In genomic region chr1:153990468-153991150, GRCh38 we compare ENCODE assay signal across 8 cellular contexts. TPM values are rescaled to one million over a fixed set of nuclear protein-coding genes. Genes with fewer than 3 reads are reported as not detected.
DNase-seq lines count a peak whose midpoint lies in the region; ATAC-seq and TF ChIP-seq lines count a peak whose summit lies in the region.

Gene RPS27, plus strand, starts transcription at chr1:153990762. Its CDS starts 35 bp downstream, at chr1:153990797.

- peak; percentile 97 to 99 for TF ChIP-seq POLR2A in Peyer's patch (IDR thresholded peaks at IDR 0.05)

- H3K27me3 ChIP-seq in KMS-11 (ENCODE audit: insufficient read depth, low read depth) (no peaks in the 10 kb centered on the region; the same call in 1 of the 2 replicates), Peyer's patch (no peaks in the 10 kb centered on the region), muscle layer of colon (ENCODE audit: control insufficient read depth in 1 of 2, insufficient read depth in 2 of 2, low read length in 2 of 2) (no peaks in the 10 kb centered on the region)

- peak; percentile 70 for ATAC-seq in GM21717 (IDR thresholded peaks at IDR 0.05; ENCODE audit: unreplicated experiment)
- ATAC-seq in esophagus mucosa: peak; percentile 85

- H3K4me3 ChIP-seq in KMS-11 (IDR thresholded peaks at IDR 0.05; ENCODE audit: insufficient read depth, low read depth, low read length): peak within 1 kb of the TSS; percentile 100
- H3K4me3 ChIP-seq in Peyer's patch: peak within 1 kb of the TSS; percentile 59 to 99 (median 90)
- peak within 1 kb of the TSS; percentile 75 to 96 for H3K4me3 ChIP-seq in muscle layer of colon (ENCODE audit: low read depth in 1 of 2, low read length in 2 of 2)

- H3K27ac ChIP-seq in KMS-11 (peak within 1 kb of the TSS; percentile 68), Peyer's patch (peak within 1 kb of the TSS; percentile 82 to 99 (median 92)), muscle layer of colon (ENCODE audit: low read depth, low read length) (peak within 1 kb of the TSS; percentile 87)

- TF ChIP-seq CTCF in KMS-11 (conservative IDR thresholded peaks at IDR 0.05; ENCODE audit: low read depth, low read length): peak; percentile 58
- TF ChIP-seq CTCF in Peyer's patch (IDR thresholded peaks at IDR 0.05): peak in 3 of 6 experiments; percentile 9

- H3K9me3 ChIP-seq in Peyer's patch (no peaks in the 10 kb centered on the region), muscle layer of colon (ENCODE audit: low read length) (no peaks in the 10 kb centered on the region)

- peaks cover 24% of the 10 kb centered on the region for H3K79me2 ChIP-seq in KMS-11 (ENCODE audit: insufficient read depth, low read depth)

- H3K4me1 ChIP-seq in KMS-11 (ENCODE audit: low read depth, poor library complexity, severe bottlenecking) (peaks cover 37% of the 10 kb centered on the region), Peyer's patch (peaks cover 0 to 35% (median 13%) of the 10 kb centered on the region in 4 donors), muscle layer of colon (ENCODE audit: insufficient read depth, low read length) (peaks cover 32% of the 10 kb centered on the region)

- no peaks in the 10 kb centered on the region for H4K20me1 ChIP-seq in KMS-11 (ENCODE audit: insufficient read depth)

- peak within 1 kb of the TSS; percentile 89 for H2AFZ ChIP-seq in KMS-11 (ENCODE audit: low read depth)

- H3K9ac ChIP-seq in KMS-11 (peak within 1 kb of the TSS; percentile 89), muscle layer of colon (ENCODE audit: low read length) (peak within 1 kb of the TSS; percentile 95)

- peak within 1 kb of the TSS; percentile 97 for H3K4me2 ChIP-seq in KMS-11

- peak; percentile 99 for DNase-seq in DMS153 (lab: John Stamatoyannopoulos, UW)
- peak; percentile 88 to 96 (median 88) for DNase-seq in Peyer's patch
- peak; percentile 90 to 91 for DNase-seq in activated T-cell treated with anti-CD3 and anti-CD28 coated beads, Interleukin-2, amount 50 U/mL, for 48 hours
- DNase-seq in stimulated activated CD8-positive, alpha-beta memory T cell treated with anti-CD3 and anti-CD28 coated beads, Interleukin-7, amount 100 ng/mL, for 4 hours (ENCODE audit: low read depth in 2 of 2): peak; percentile 79 to 87

- H3K36me3 ChIP-seq in KMS-11 (ENCODE audit: insufficient read depth) (peaks cover 17% of the 10 kb centered on the region; the same call in 1 of the 2 replicates), Peyer's patch (peaks cover 0 to 35% (median 3%) of the 10 kb centered on the region in 3 donors), muscle layer of colon (ENCODE audit: insufficient read depth, low read length) (peaks cover 25% of the 10 kb centered on the region)

RNA-seq across cellular contexts. Expression of gene RPS27, which starts in this region (rescaled TPM):
- total RNA-seq in Peyer's patch (1,000 to 10,000 TPM in 1 of 4 donors, 100 to 1,000 TPM in 3; 660 to 1,996 (median 833) TPM), esophagus mucosa (1,798 TPM)

Comparison
In these comparisons a context has a peak if more than half of its experiments do, and no peak if none do; other contexts are left out.
1. Peak in every context shown above with its lines: DNase-seq, ATAC-seq, H3K4me3 ChIP-seq and H3K27ac ChIP-seq.